8 cellular contexts compared by ENCODE assay signal in genomic region chrX:119791437-119792231, GRCh38. TPM values are rescaled to one million over a fixed set of nuclear protein-coding genes. Genes with fewer than 3 reads are reported as not detected.
DNase-seq lines count a peak whose midpoint lies in the region; ATAC-seq, FAIRE-seq and TF ChIP-seq lines count a peak whose summit lies in the region.

Gene RPL39, minus strand, starts transcription at chrX:119791630. Its CDS starts 54 bp downstream, at chrX:119791576.

- ATAC-seq in GM18505 (IDR thresholded peaks at IDR 0.05; ENCODE audit: unreplicated experiment) (peak; percentile 89), HG02970 (IDR thresholded peaks at IDR 0.05; ENCODE audit: low FRiP score, unreplicated experiment) (peak; percentile 85), left ventricle myocardium superior (peak; percentile 98)

- intact Hi-C loops in left ventricle myocardium superior (cut with micrococcal nuclease), result no loop called here

- DNase-seq in NCI-H187 treated with DMSO at 0.1 percent for 48 hours (lab: John Stamatoyannopoulos, UW), result peak; percentile 81
- DNase-seq in T-helper 2 cell, result peak; percentile 47 to 91 (median 74)
- DNase-seq in left ventricle myocardium superior, result peak; percentile 86
- DNase-seq in pulmonary artery endothelial cell (ENCODE audit: low read depth, low spot score), result peak; percentile 68
- DNase-seq in urothelium cell line (ENCODE audit: low spot score), result peak; percentile 62

- no peak for FAIRE-seq in urothelium cell line (lab: Jason Lieb, UNC)

- peak; percentile 87 for TF ChIP-seq POLR2A in GM18505 (IDR thresholded peaks at IDR 0.05; ENCODE audit: borderline replicate concordance, extremely low read depth, insufficient read depth, insufficient read length)

- peak within 1 kb of the TSS; percentile 96 for H3K27ac ChIP-seq in angular gyrus (ENCODE audit: low read depth, low read length)

RNA-seq across cellular contexts. Expression of gene RPL39, which starts in this region (rescaled TPM):
- total RNA-seq in left ventricle myocardium superior (1,069 TPM), pulmonary artery endothelial cell (2,079 and 2,323 TPM in 2 replicates)

Comparison
In these comparisons a context has a peak if more than half of its experiments do, and no peak if none do; other contexts are left out.
1. Peak in every context shown above with its lines: DNase-seq, ATAC-seq and H3K27ac ChIP-seq.